ENCODE assay signal across 1 cellular context in the genomic region with DNA sequence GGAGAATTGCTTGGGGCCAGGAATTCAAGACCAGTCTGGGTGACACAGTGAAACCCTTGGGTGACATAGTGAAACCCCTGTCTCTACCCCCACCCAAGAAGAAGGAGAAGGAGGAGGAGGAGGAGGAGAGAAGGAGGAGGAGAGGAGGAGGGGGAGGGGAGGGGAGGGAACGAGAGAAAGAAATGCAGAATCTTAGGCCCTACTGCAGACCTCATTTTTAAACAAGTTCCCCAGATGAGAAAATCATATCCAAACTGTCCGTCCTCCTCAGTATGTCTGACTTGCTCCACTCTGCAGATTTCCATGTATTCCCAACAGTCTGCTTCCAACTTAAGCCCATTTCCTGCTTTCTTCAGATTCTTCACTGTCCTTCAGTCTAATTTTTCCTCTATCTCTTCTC.
TF ChIP-seq lines count a peak whose summit lies in the region.

No MANE protein-coding gene starts in this region.

TF ChIP-seq in WTC11, 78 proteins besides CTCF, POLR2A, EP300 and RAD21 (continued from another document):
- TF ChIP-seq IRF2 (CRISPR knock-in tag; IDR thresholded peaks at IDR 0.05; ENCODE audit: borderline replicate concordance, low read depth): no peak
- TF ChIP-seq ZNF232 (CRISPR knock-in tag; IDR thresholded peaks at IDR 0.05): no peak
- no peak for TF ChIP-seq FOXK1 (CRISPR knock-in tag; IDR thresholded peaks at IDR 0.05)
- TF ChIP-seq, protein P1, sequence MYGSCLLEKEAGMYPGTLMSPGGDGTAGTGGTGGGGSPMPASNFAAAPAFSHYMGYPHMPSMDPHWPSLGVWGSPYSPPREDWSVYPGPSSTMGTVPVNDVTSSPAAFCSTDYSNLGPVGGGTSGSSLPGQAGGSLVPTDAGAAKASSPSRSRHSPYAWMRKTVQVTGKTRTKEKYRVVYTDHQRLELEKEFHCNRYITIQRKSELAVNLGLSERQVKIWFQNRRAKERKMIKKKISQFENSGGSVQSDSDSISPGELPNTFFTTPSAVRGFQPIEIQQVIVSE (CRISPR knock-in tag; IDR thresholded peaks at IDR 0.05; ENCODE audit: borderline replicate concordance): no peak
- TF ChIP-seq, protein P2, sequence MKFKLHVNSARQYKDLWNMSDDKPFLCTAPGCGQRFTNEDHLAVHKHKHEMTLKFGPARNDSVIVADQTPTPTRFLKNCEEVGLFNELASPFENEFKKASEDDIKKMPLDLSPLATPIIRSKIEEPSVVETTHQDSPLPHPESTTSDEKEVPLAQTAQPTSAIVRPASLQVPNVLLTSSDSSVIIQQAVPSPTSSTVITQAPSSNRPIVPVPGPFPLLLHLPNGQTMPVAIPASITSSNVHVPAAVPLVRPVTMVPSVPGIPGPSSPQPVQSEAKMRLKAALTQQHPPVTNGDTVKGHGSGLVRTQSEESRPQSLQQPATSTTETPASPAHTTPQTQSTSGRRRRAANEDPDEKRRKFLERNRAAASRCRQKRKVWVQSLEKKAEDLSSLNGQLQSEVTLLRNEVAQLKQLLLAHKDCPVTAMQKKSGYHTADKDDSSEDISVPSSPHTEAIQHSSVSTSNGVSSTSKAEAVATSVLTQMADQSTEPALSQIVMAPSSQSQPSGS (CRISPR knock-in tag; IDR thresholded peaks at IDR 0.05; ENCODE audit: borderline replicate concordance, low read depth): no peak
- TF ChIP-seq PRRX2 (CRISPR knock-in tag; IDR thresholded peaks at IDR 0.05): no peak
- TF ChIP-seq, protein P3, sequence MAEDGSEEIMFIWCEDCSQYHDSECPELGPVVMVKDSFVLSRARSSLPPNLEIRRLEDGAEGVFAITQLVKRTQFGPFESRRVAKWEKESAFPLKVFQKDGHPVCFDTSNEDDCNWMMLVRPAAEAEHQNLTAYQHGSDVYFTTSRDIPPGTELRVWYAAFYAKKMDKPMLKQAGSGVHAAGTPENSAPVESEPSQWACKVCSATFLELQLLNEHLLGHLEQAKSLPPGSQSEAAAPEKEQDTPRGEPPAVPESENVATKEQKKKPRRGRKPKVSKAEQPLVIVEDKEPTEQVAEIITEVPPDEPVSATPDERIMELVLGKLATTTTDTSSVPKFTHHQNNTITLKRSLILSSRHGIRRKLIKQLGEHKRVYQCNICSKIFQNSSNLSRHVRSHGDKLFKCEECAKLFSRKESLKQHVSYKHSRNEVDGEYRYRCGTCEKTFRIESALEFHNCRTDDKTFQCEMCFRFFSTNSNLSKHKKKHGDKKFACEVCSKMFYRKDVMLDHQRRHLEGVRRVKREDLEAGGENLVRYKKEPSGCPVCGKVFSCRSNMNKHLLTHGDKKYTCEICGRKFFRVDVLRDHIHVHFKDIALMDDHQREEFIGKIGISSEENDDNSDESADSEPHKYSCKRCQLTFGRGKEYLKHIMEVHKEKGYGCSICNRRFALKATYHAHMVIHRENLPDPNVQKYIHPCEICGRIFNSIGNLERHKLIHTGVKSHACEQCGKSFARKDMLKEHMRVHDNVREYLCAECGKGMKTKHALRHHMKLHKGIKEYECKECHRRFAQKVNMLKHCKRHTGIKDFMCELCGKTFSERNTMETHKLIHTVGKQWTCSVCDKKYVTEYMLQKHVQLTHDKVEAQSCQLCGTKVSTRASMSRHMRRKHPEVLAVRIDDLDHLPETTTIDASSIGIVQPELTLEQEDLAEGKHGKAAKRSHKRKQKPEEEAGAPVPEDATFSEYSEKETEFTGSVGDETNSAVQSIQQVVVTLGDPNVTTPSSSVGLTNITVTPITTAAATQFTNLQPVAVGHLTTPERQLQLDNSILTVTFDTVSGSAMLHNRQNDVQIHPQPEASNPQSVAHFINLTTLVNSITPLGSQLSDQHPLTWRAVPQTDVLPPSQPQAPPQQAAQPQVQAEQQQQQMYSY (CRISPR knock-in tag; IDR thresholded peaks at IDR 0.05): no peak
- no peak for TF ChIP-seq JAZF1 (CRISPR knock-in tag; IDR thresholded peaks at IDR 0.05)
- TF ChIP-seq, protein P4, sequence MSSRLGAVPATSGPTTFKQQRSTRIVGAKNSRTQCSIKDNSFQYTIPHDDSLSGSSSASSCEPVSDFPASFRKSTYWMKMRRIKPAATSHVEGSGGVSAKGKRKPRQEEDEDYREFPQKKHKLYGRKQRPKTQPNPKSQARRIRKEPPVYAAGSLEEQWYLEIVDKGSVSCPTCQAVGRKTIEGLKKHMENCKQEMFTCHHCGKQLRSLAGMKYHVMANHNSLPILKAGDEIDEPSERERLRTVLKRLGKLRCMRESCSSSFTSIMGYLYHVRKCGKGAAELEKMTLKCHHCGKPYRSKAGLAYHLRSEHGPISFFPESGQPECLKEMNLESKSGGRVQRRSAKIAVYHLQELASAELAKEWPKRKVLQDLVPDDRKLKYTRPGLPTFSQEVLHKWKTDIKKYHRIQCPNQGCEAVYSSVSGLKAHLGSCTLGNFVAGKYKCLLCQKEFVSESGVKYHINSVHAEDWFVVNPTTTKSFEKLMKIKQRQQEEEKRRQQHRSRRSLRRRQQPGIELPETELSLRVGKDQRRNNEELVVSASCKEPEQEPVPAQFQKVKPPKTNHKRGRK (CRISPR knock-in tag; IDR thresholded peaks at IDR 0.05; ENCODE audit: borderline replicate concordance): no peak
- TF ChIP-seq ZNF317 (CRISPR knock-in tag; IDR thresholded peaks at IDR 0.05; ENCODE audit: borderline replicate concordance, low read depth): no peak
